ENCODE assay signal across 8 cellular contexts in the genomic region with DNA sequence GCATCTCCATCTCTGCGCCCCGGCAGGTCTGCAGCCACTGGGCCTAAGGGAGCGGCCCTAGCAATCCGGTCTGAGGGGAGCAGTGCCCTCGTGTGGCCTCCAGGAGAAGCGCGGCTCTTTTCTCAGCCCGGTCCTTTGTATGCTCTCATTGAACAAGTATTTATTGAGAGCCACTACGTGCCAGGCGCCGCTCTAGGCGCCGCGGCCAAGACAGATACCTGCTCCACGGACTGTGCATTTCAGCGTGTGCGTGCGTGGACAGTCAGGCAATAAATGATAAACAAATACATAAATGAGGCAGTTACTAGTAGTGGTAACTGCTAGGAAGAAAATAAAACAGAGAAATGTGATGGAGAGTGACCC. TPM values are rescaled to one million over a fixed set of nuclear protein-coding genes. Genes with fewer than 3 reads are reported as not detected.
A peak's percentile ranks its signal among the peaks of the same experiment; 100 is the strongest.
DNase-seq lines count a peak whose midpoint lies in the region; ATAC-seq and TF ChIP-seq lines count a peak whose summit lies in the region.

No MANE protein-coding gene starts in this region.

- H3K4me3 ChIP-seq in lower leg skin (ENCODE audit: low read depth, poor library complexity, severe bottlenecking): no peak overlapping the region

- H3K27ac ChIP-seq in C4-2B (no peak overlapping the region), cingulate gyrus (ENCODE audit: low read depth, low read length) (peak overlapping the region; percentile 82)

- peak; percentile 96 for TF ChIP-seq CTCF in C4-2B (conservative IDR thresholded peaks at IDR 0.05)
- peak in 1 of 3 donors; percentile 77 for TF ChIP-seq CTCF in lower leg skin (IDR thresholded peaks at IDR 0.05)

- peak; percentile 96 for ATAC-seq in GM19351 (IDR thresholded peaks at IDR 0.05; ENCODE audit: unreplicated experiment)
- peak; percentile 94 for ATAC-seq in HG03442 (IDR thresholded peaks at IDR 0.05; ENCODE audit: unreplicated experiment)

- WGBS in lower leg skin, 2 donors: 0% methylated on average over 17 to 18 of the region's 18 CpGs

- TF ChIP-seq POLR2A in lower leg skin (IDR thresholded peaks at IDR 0.05): no peak

- intact Hi-C loops in lower leg skin (cut with DNase I; ENCODE audit: low total_unique reads): no loop called here

- DNase-seq in NCI-H510A (lab: John Stamatoyannopoulos, UW) (peak; percentile 11), lower leg skin (ENCODE audit: low spot score in 2 of 2) (peak; percentile 80 to 97)
- DNase-seq in activated CD4-positive, alpha-beta T cell treated with anti-CD3 and anti-CD28 coated beads for 48 hours: peak; percentile 86
- DNase-seq in stimulated activated CD4-positive, alpha-beta T cell treated with anti-CD3 and anti-CD28 coated beads, TNF-alpha, amount 100 ng/mL, for 24 hours (ENCODE audit: low read depth in 3 of 3): peak; percentile 55 to 74 (median 58)

RNA-seq across cellular contexts. Expression of a gene that starts 2.3 kb away (rescaled TPM):
- 1 to 10 TPM in 1 of 4 donors, under 1 TPM in 2, not detected in 1; 0.10 to 1.4 (median 0.38) TPM for total RNA-seq in lower leg skin

RNA-seq across cellular contexts. Expression of a gene that starts 11.3 kb away (rescaled TPM):
- total RNA-seq in lower leg skin: 10 to 100 TPM; 16.6 to 24.3 (median 18.4) TPM

RNA-seq across cellular contexts. Expression of a gene that starts 43.9 kb away (rescaled TPM):
- 100 to 1,000 TPM in 2 of 4 donors, 10 to 100 TPM in 2; 73.6 to 165 (median 101) TPM for total RNA-seq in lower leg skin

RNA-seq across cellular contexts. Expression of a gene that starts 54.8 kb away (rescaled TPM):
- 10 to 100 TPM; 43.3 to 78.6 (median 59.7) TPM for total RNA-seq in lower leg skin

Comparison
In these comparisons a context has a peak if more than half of its experiments do, and no peak if none do; other contexts are left out.
1. DNase-seq: peak in every context shown above with its lines; median percentile 88 in lower leg skin; 86 in activated CD4-positive, alpha-beta T cell treated with anti-CD3 and anti-CD28 coated beads for 48 hours; 58 in stimulated activated CD4-positive, alpha-beta T cell treated with anti-CD3 and anti-CD28 coated beads, TNF-alpha, amount 100 ng/mL, for 24 hours; 11 in NCI-H510A.